Comparison of ENCODE assay signal across 9 cellular contexts in the genomic region with DNA sequence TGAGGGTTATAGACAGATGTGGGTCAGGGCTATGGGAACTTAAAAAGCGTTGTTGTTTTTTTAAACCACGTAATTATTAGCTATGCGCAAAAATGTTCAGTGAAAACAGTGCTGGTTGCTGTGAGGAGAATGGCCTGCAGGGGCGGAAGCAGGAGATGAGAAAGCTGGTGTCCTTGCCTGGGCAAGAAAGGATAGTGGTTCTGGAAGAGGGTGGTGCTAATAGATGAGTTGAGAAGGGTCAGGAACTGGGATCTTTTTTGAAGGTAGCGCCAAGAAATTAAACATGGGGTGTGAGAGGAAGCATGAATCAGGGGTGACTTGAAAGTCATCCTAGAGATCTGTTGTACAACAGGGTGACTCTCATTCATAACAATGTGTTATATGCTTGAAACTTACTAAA. TPM values are rescaled to one million over a fixed set of nuclear protein-coding genes. Genes with fewer than 3 reads are reported as not detected.
A peak's percentile ranks its signal among the peaks of the same experiment; 100 is the strongest.
DNase-seq lines count a peak whose midpoint lies in the region; ATAC-seq and TF ChIP-seq lines count a peak whose summit lies in the region.
"Had no signal": no experiment of that assay in that cellular context is flagged by ENCODE, and none has a peak within 500 bp of the region (broad histone marks: within the 10 kb centered on the region; RNA-seq: fewer than 3 reads in every experiment).

No MANE protein-coding gene starts in this region.

- no peak for ATAC-seq in gastrocnemius medialis
- ATAC-seq in GM19452 (IDR thresholded peaks at IDR 0.05; ENCODE audit: unreplicated experiment): no peak
- ATAC-seq in HG02798 (IDR thresholded peaks at IDR 0.05; ENCODE audit: poor library complexity, unreplicated experiment): no peak
- ATAC-seq: right cardiac atrium had no signal

- POLR2A ChIA-PET in AG04449 (lab: Yijun Ruan, JAX): interaction anchor here (1.0 kb wide), 1 partner anchor 91 kb away, joined by 3 read pairs; no protein-coding TSS in a partner anchor

- TF ChIP-seq CTCF in AG04449 (IDR thresholded peaks at IDR 0.05; ENCODE audit: insufficient read depth, low read length, missing control alignments): peak; percentile 60
- TF ChIP-seq CTCF in GM12875 (IDR thresholded peaks at IDR 0.05; ENCODE audit: borderline replicate concordance, insufficient read depth, low read depth, low read length): peak; percentile 53
- TF ChIP-seq CTCF in fibroblast of lung (conservative IDR thresholded peaks at IDR 0.05 in 1 of 2, IDR thresholded peaks at IDR 0.05 in 1 of 2; ENCODE audit: low read depth in 1 of 2, low read length in 2 of 2): peak; percentile 53 to 70
- no peak for TF ChIP-seq CTCF in gastrocnemius medialis (IDR thresholded peaks at IDR 0.05 in 4 of 5, conservative IDR thresholded peaks at IDR 0.05 in 1 of 5)

- no peaks in the 10 kb centered on the region for H3K36me3 ChIP-seq in fibroblast of lung (ENCODE audit: control insufficient read depth, insufficient read depth, low read length)
- H3K36me3 ChIP-seq in gastrocnemius medialis: no peaks in the 10 kb centered on the region

- H3K27me3 ChIP-seq in fibroblast of lung (ENCODE audit: control insufficient read depth, insufficient read depth, low read length): no peaks in the 10 kb centered on the region
- no peaks in the 10 kb centered on the region for H3K27me3 ChIP-seq in gastrocnemius medialis

- TF ChIP-seq POLR2A in gastrocnemius medialis (IDR thresholded peaks at IDR 0.05): no peak

- H3K9ac ChIP-seq in fibroblast of lung (ENCODE audit: insufficient read depth, low read length): no peak overlapping the region

- H3K4me1 ChIP-seq in fibroblast of lung (ENCODE audit: control insufficient read depth, extremely low read depth, insufficient read depth, low read length) (peaks cover 30% of the 10 kb centered on the region), gastrocnemius medialis (no peaks in the 10 kb centered on the region)

- H3K79me2 ChIP-seq in fibroblast of lung (ENCODE audit: control insufficient read depth, insufficient read depth, low read length): no peaks in the 10 kb centered on the region

- peak overlapping the region; percentile 34 for H3K27ac ChIP-seq in fibroblast of lung (ENCODE audit: insufficient read depth, low read length)
- H3K27ac ChIP-seq in gastrocnemius medialis: no peak overlapping the region

- in situ Hi-C loops in gastrocnemius medialis (cut with MboI; ENCODE audit: low sequenced_read_pairs in 4 of 4): no loop called here

- CTCF ChIA-PET in AG04449 (lab: Yijun Ruan, JAX): interaction anchor here (1.1 to 16.5 kb wide), 8 partner anchors 9 to 91 kb away, joined by 3 to 203 read pairs (median 6); partner anchors contain the start of gene KCNN4

- no peaks in the 10 kb centered on the region for H4K20me1 ChIP-seq in fibroblast of lung (ENCODE audit: control insufficient read depth, extremely low read depth, insufficient read depth, low read length)

- H3K4me3 ChIP-seq in AG04449 (ENCODE audit: low read depth, low read length) (no peak overlapping the region), GM12875 (ENCODE audit: low read depth, low read length) (no peak overlapping the region), fibroblast of lung (replicated peaks in 1 of 4; ENCODE audit: control extremely low read depth in 1 of 4, insufficient read depth in 1 of 4, low read depth in 3 of 4, low read length in 4 of 4) (no peak overlapping the region), gastrocnemius medialis (no peak overlapping the region)

- H3K4me2 ChIP-seq in fibroblast of lung (ENCODE audit: extremely low read depth, insufficient read depth, low read length): peak overlapping the region; percentile 37

- intact Hi-C loops in gastrocnemius medialis (cut with DNase I; ENCODE audit: low total_unique reads): loop anchor here (10.0 kb wide), 1 partner anchor 225 kb away; the partner anchor contains the start of gene ZNF575

- DNase-seq in AG04449 (ENCODE audit: low read depth, low spot score) (no peak), SK-N-DZ (ENCODE audit: low spot score) (peak; percentile 23), fibroblast of lung (ENCODE audit: low read depth in 2 of 2) (peak; percentile 49 to 76), NCI-H1930 (lab: John Stamatoyannopoulos, UW) (no peak), gastrocnemius medialis (no peak)
- DNase-seq: right cardiac atrium had no signal

- no peak overlapping the region for H2AFZ ChIP-seq in fibroblast of lung (ENCODE audit: low read length)

- H3K9me3 ChIP-seq in fibroblast of lung (ENCODE audit: control insufficient read depth, insufficient read depth, low read depth, low read length) (no peaks in the 10 kb centered on the region), gastrocnemius medialis (no peaks in the 10 kb centered on the region)

RNA-seq across cellular contexts. Expression of gene SMG9, which starts 4.8 kb away (rescaled TPM):
- polyA plus RNA-seq in SK-N-DZ (2014; cell fraction: cytosol; rRNA removed): 27.2 and 29.4 TPM in 2 replicates
- polyA plus RNA-seq in SK-N-DZ (2014; cell fraction: nucleus; rRNA removed): 111 and 119 TPM in 2 replicates
- 5.9 and 6.1 TPM in 2 replicates for total RNA-seq in fibroblast of lung
- 6.0 and 10.2 TPM in 2 replicates for polyA plus RNA-seq in fibroblast of lung
- polyA plus RNA-seq in fibroblast of lung (2012): 18.1 and 23.7 TPM in 2 replicates
- polyA minus RNA-seq in fibroblast of lung (ENCODE audit: low replicate concordance): 14.1 and 28.0 TPM in 2 replicates
- total RNA-seq in gastrocnemius medialis: 1 to 10 TPM; 4.5 to 9.1 (median 7.1) TPM

RNA-seq across cellular contexts. Expression of gene KCNN4, which starts 21.3 kb away (rescaled TPM):
- 0.16 and 0.52 TPM in 2 replicates for polyA plus RNA-seq in SK-N-DZ (2014; cell fraction: cytosol; rRNA removed)
- polyA plus RNA-seq in SK-N-DZ (2014; cell fraction: nucleus; rRNA removed): 1.5 and 2.2 TPM in 2 replicates
- 0.26 and 0.83 TPM in 2 replicates for total RNA-seq in fibroblast of lung
- 0.41 and 0.53 TPM in 2 replicates for polyA plus RNA-seq in fibroblast of lung
- 0.51 and 1.0 TPM in 2 replicates for polyA plus RNA-seq in fibroblast of lung (2012)
- polyA minus RNA-seq in fibroblast of lung (ENCODE audit: low replicate concordance): 7.1 TPM in 1 of 2 replicates, not detected in the other
- total RNA-seq in gastrocnemius medialis: 1 to 10 TPM in 3 of 4 donors, not detected in 1; 1.1 to 4.1 (median 1.7) TPM

RNA-seq across cellular contexts. Expression of gene LYPD5, which starts 42.7 kb away (rescaled TPM):
- polyA plus RNA-seq in SK-N-DZ (2014; cell fraction: cytosol; rRNA removed): 0.80 and 1.9 TPM in 2 replicates
- 0.73 TPM in 1 of 2 replicates, not detected in the other for polyA plus RNA-seq in SK-N-DZ (2014; cell fraction: nucleus; rRNA removed)
- total RNA-seq in fibroblast of lung (0.50 and 1.0 TPM in 2 replicates), gastrocnemius medialis (1 to 10 TPM in 1 of 4 donors, under 1 TPM in 1, not detected in 2; 0.35 to 1.4 TPM)
- 0.12 and 0.37 TPM in 2 replicates for polyA plus RNA-seq in fibroblast of lung
- polyA plus RNA-seq in fibroblast of lung (2012): 0.08 and 0.28 TPM in 2 replicates
- polyA minus RNA-seq in fibroblast of lung (ENCODE audit: low replicate concordance): 1.5 TPM in 1 of 2 replicates, not detected in the other

RNA-seq across cellular contexts. Expression of gene IRGC, which starts 43.6 kb away (rescaled TPM):
- polyA plus RNA-seq in SK-N-DZ (2014; cell fraction: cytosol; rRNA removed): not detected in 2 replicates
- not detected in 2 replicates for polyA plus RNA-seq in SK-N-DZ (2014; cell fraction: nucleus; rRNA removed)
- total RNA-seq in fibroblast of lung (not detected in 2 replicates), gastrocnemius medialis (not detected)
- not detected in 2 replicates for polyA plus RNA-seq in fibroblast of lung
- not detected in 2 replicates for polyA plus RNA-seq in fibroblast of lung (2012)
- not detected in 2 replicates for polyA minus RNA-seq in fibroblast of lung (ENCODE audit: low replicate concordance)
- total RNA-seq: right cardiac atrium had no signal
- polyA plus RNA-seq: right cardiac atrium had no signal

Comparison
In these comparisons a context has a peak if more than half of its experiments do, and no peak if none do; other contexts are left out.
1. DNase-seq: peak in SK-N-DZ (single experiment) and fibroblast of lung (2 of 2); none in AG04449 (single experiment), NCI-H1930 (0 of 2) and gastrocnemius medialis (0 of 2).
2. CTCF ChIP-seq: peak in AG04449 (single experiment), GM12875 (single experiment) and fibroblast of lung (2 of 2); none in gastrocnemius medialis (0 of 5).